In the genomic region with DNA sequence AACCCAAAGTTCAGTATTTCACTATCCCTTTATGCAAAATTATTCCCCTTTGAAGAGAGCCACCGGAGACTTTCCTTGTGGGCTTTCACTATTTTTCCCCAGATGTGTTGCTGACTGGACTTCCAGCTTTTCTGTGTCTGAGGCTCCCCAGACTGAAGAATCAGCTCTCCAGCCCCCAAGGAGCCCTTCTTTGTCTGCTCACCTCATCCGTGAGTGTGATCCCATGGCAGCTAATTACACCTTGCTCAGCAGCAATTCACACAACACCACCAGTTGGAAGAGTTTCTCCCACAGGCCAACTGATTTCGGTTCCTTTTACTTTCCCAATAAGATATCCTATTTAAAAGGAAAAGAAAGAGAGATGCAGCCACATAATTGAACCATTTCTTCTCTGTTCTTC, we compare ENCODE assay signal across 23 cellular contexts.
"Had no signal": no experiment of that assay in that cellular context is flagged by ENCODE, and none has a peak within 500 bp of the region (broad histone marks: within the 10 kb centered on the region; RNA-seq: fewer than 3 reads in every experiment).

No MANE protein-coding gene starts in this region.

- H3K27me3 ChIP-seq: neutrophil, right lobe of liver, thyroid gland had no signal

- H3K27ac ChIP-seq: coronary artery, lower lobe of right lung, neutrophil, parathyroid adenoma, right lobe of liver, thyroid gland had no signal

- H2AFZ ChIP-seq: parathyroid adenoma had no signal

- H3K9ac ChIP-seq: parathyroid adenoma had no signal

- H3K4me2 ChIP-seq: smooth muscle cell had no signal

- H3K4me3 Mint-ChIP-seq: immature natural killer cell; natural killer cell; stimulated activated naive CD8-positive, alpha-beta T cell treated with anti-CD3 and anti-CD28 coated beads, Interleukin-15, amount 100 ng/mL, for 72 hours had no signal

- ATAC-seq: left ventricle myocardium superior; lower lobe of right lung; natural killer cell; right lobe of liver; stimulated activated naive CD8-positive, alpha-beta T cell treated with anti-CD3 and anti-CD28 coated beads, Interleukin-15, amount 100 ng/mL, for 72 hours had no signal

- H3K4me1 Mint-ChIP-seq: stimulated activated naive CD8-positive, alpha-beta T cell treated with anti-CD3 and anti-CD28 coated beads, Interleukin-15, amount 100 ng/mL, for 72 hours had no signal

- H3K9me3 Mint-ChIP-seq: immature natural killer cell; natural killer cell; stimulated activated naive CD8-positive, alpha-beta T cell treated with anti-CD3 and anti-CD28 coated beads, Interleukin-15, amount 100 ng/mL, for 72 hours had no signal

- DNase-seq: dermis blood vessel endothelial cell; effector memory CD4-positive, alpha-beta T cell; erythroblast; hypothalamus; immature natural killer cell; islet precursor cell; left ventricle myocardium superior; lower lobe of right lung; natural killer cell; right lobe of liver; stimulated activated CD4-positive, alpha-beta T cell treated with anti-CD3 and anti-CD28 coated beads, Interleukin-12 subunit alpha, Interleukin-12 subunit beta, amount 100 ng/mL, for 4 hours; stimulated activated CD4-positive, alpha-beta T cell treated with anti-CD3 and anti-CD28 coated beads, Interleukin-1b, Interleukin-23, amount 100 ng/mL, for 48 hours; stimulated activated CD4-positive, alpha-beta T cell treated with anti-CD3 and anti-CD28 coated beads, Interleukin-4, amount 100 ng/mL, for 1 hour; stimulated activated CD8-positive, alpha-beta memory T cell treated with anti-CD3 and anti-CD28 coated beads, Interleukin-4, amount 100 ng/mL, for 48 hours; stimulated activated naive CD4-positive, alpha-beta T cell; stimulated activated naive CD8-positive, alpha-beta T cell treated with anti-CD3 and anti-CD28 coated beads, Interleukin-15, amount 100 ng/mL, for 72 hours; thyroid gland; trophoblast cell had no signal

- H3K4me1 ChIP-seq: lower lobe of right lung, parathyroid adenoma, right lobe of liver had no signal

- H3K9me3 ChIP-seq: lower lobe of right lung, neutrophil, right lobe of liver, thyroid gland had no signal

- H3K36me3 Mint-ChIP-seq: natural killer cell had no signal

- H3K4me3 ChIP-seq: coronary artery, lower lobe of right lung, right lobe of liver, smooth muscle cell, thyroid gland had no signal

- H3K27ac Mint-ChIP-seq: immature natural killer cell, natural killer cell, progenitor cell of endocrine pancreas had no signal

- H3K36me3 ChIP-seq: lower lobe of right lung, neutrophil, right lobe of liver, thyroid gland had no signal
